Comparison of ENCODE assay signal across 22 cellular contexts in the genomic region with DNA sequence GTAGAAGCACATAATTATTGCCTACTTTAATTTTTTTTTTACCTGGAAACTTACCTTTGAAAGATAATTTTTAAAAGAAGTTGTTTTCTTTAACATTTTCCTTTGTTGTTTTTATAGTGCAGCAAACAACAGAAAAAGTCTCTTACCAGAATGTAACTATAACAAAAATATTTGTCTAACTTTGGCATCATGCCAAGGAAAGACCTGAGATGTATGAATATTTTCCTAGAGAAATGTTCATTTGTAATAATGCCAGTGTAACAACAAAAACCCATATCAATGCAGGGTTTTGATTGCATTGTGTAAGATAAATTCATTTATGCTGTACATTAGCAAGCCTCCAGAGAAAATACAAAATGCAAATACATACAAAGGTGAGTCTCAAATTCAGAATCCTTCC.
DNase-seq lines count a peak whose midpoint lies in the region; TF ChIP-seq lines count a peak whose summit lies in the region.
"Had no signal": no experiment of that assay in that cellular context is flagged by ENCODE, and none has a peak within 500 bp of the region (broad histone marks: within the 10 kb centered on the region; RNA-seq: fewer than 3 reads in every experiment).

No MANE protein-coding gene starts in this region.

- H3K27ac ChIP-seq in endodermal cell (ENCODE audit: low read depth, low read length): no peak overlapping the region
- H3K27ac ChIP-seq: 22Rv1; A549; BLaER1 treated with 17β-estradiol and CSF1 and Interleukin-3, amounts not matched to agents 10 nM and 100 nM; C4-2B had no signal

- DNase-seq in DMS 273 (lab: John Stamatoyannopoulos, UW; ENCODE audit: unreplicated experiment) (peak; percentile 11), DMS 273 treated with DMSO at 0.1 percent for 48 hours (lab: John Stamatoyannopoulos, UW) (no peak), NCI-H748 (lab: John Stamatoyannopoulos, UW; ENCODE audit: unreplicated experiment) (peak; percentile 2), NCI-H748 treated with DMSO at 0.1 percent for 48 hours (lab: John Stamatoyannopoulos, UW) (no peak), endodermal cell (no peak), NCI-H82 treated with DMSO at 0.1 percent for 48 hours (lab: John Stamatoyannopoulos, UW; ENCODE audit: unreplicated experiment) (no peak)
- DNase-seq: AML-193; Caco-2; Calu3; CD4-positive, alpha-beta T cell; CD8-positive, alpha-beta T cell; DMS79; DND-41; EL; GDM1 had no signal

- H3K36me3 Mint-ChIP-seq in endodermal cell (ENCODE audit: low read depth): peaks cover 31% of the 10 kb centered on the region
- H3K36me3 Mint-ChIP-seq: CD8-positive, alpha-beta T cell had no signal

- no peak overlapping the region for H3K9ac ChIP-seq in endodermal cell (ENCODE audit: extremely low read depth, low read length, poor library complexity, severe bottlenecking)
- H3K9ac ChIP-seq: BLaER1 treated with 17β-estradiol and CSF1 and Interleukin-3, amounts not matched to agents 10 nM and 100 nM had no signal

- H3K27me3 ChIP-seq in endodermal cell (ENCODE audit: control insufficient read depth, insufficient read depth, low read length, poor library complexity, severe bottlenecking): no peaks in the 10 kb centered on the region
- H3K27me3 ChIP-seq: BLaER1 treated with 17β-estradiol and CSF1 and Interleukin-3, amounts not matched to agents 10 nM and 100 nM had no signal

- H3K4me1 ChIP-seq in endodermal cell (ENCODE audit: control insufficient read depth, insufficient read depth, low read length): no peaks in the 10 kb centered on the region
- H3K4me1 ChIP-seq: A549; BLaER1 treated with 17β-estradiol and CSF1 and Interleukin-3, amounts not matched to agents 10 nM and 100 nM; Caco-2 had no signal

- peaks cover 6% of the 10 kb centered on the region for H3K9me3 ChIP-seq in endodermal cell (ENCODE audit: control insufficient read depth, low read length)
- H3K9me3 ChIP-seq: BLaER1 treated with 17β-estradiol and CSF1 and Interleukin-3, amounts not matched to agents 10 nM and 100 nM; Caco-2 had no signal

- H3K9me3 Mint-ChIP-seq in endodermal cell: peaks cover 5% of the 10 kb centered on the region

- no peak for TF ChIP-seq CTCF in endodermal cell (conservative IDR thresholded peaks at IDR 0.05)

- H3K27ac Mint-ChIP-seq in endodermal cell: no peak overlapping the region
- H3K27ac Mint-ChIP-seq: B cell; CD4-positive, alpha-beta T cell; CD8-positive, alpha-beta T cell had no signal

- no peaks in the 10 kb centered on the region for H3K4me1 Mint-ChIP-seq in endodermal cell
- H3K4me1 Mint-ChIP-seq: B cell had no signal

- no peak for TF ChIP-seq RAD21 in Ishikawa (IDR thresholded peaks at IDR 0.05; ENCODE audit: low read depth)

- peak overlapping the region; percentile 25 for H3K4me3 ChIP-seq in endodermal cell (ENCODE audit: low read length)
- H3K4me3 ChIP-seq: A549; BLaER1 treated with 17β-estradiol and CSF1 and Interleukin-3, amounts not matched to agents 10 nM and 100 nM; GM12878 had no signal

- H3K27me3 Mint-ChIP-seq in endodermal cell (ENCODE audit: insufficient read depth): no peaks in the 10 kb centered on the region
- H3K27me3 Mint-ChIP-seq: B cell; CD4-positive, alpha-beta T cell had no signal

- peaks cover 92% of the 10 kb centered on the region for H3K36me3 ChIP-seq in endodermal cell (ENCODE audit: control insufficient read depth, insufficient read depth, low read length)
- H3K36me3 ChIP-seq: BLaER1 treated with 17β-estradiol and CSF1 and Interleukin-3, amounts not matched to agents 10 nM and 100 nM had no signal

- no peak for TF ChIP-seq EP300 in Ishikawa (IDR thresholded peaks at IDR 0.05; ENCODE audit: borderline replicate concordance)

- H3K4me3 Mint-ChIP-seq in endodermal cell: no peak overlapping the region
- H3K4me3 Mint-ChIP-seq: B cell; CD4-positive, alpha-beta T cell; CD8-positive, alpha-beta T cell had no signal

TF ChIP-seq in Ishikawa, 13 proteins besides CTCF, POLR2A, EP300 and RAD21:
- TF ChIP-seq, protein P1, sequence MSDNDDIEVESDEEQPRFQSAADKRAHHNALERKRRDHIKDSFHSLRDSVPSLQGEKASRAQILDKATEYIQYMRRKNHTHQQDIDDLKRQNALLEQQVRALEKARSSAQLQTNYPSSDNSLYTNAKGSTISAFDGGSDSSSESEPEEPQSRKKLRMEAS (IDR thresholded peaks at IDR 0.05): no peak
- peak; percentile 26; the same call in 1 of the 2 replicates for TF ChIP-seq NFIC (IDR thresholded peaks at IDR 0.05)

Comparison
In these comparisons a context has a peak if more than half of its experiments do, and no peak if none do; other contexts are left out.
1. DNase-seq: peak in DMS 273 (single experiment) and NCI-H748 (single experiment); none in DMS 273 treated with DMSO at 0.1 percent for 48 hours (single experiment), NCI-H748 treated with DMSO at 0.1 percent for 48 hours (single experiment), endodermal cell (single experiment) and NCI-H82 treated with DMSO at 0.1 percent for 48 hours (single experiment).